ENCODE assay signal across 8 cellular contexts in genomic region chr2:231411871-231412615, GRCh38. TPM values are rescaled to one million over a fixed set of nuclear protein-coding genes. Genes with fewer than 3 reads are reported as not detected.
DNase-seq lines count a peak whose midpoint lies in the region; ATAC-seq and TF ChIP-seq lines count a peak whose summit lies in the region.

No MANE protein-coding gene starts in this region.

- H3K27ac ChIP-seq in AG04450 (ENCODE audit: low read depth, low read length) = no peak overlapping the region

- H3K9me3 Mint-ChIP-seq in activated CD4-positive, alpha-beta T cell treated with anti-CD3 and anti-CD28 coated beads for 36 hours (ENCODE audit: low read depth) = peaks cover 6% of the 10 kb centered on the region

- peak overlapping the region; percentile 73 for H3K4me3 ChIP-seq in AG04450 (ENCODE audit: low read depth, low read length)
- H3K4me3 ChIP-seq in lower leg skin (ENCODE audit: low read depth, poor library complexity, severe bottlenecking) = peak overlapping the region; percentile 28

- H3K4me1 Mint-ChIP-seq in activated CD4-positive, alpha-beta T cell treated with anti-CD3 and anti-CD28 coated beads for 36 hours = peaks cover 6% of the 10 kb centered on the region

- no peaks in the 10 kb centered on the region for H3K27me3 ChIP-seq in AG04450 (ENCODE audit: control insufficient read depth, insufficient read depth, low read length)

- H3K27me3 Mint-ChIP-seq in activated CD4-positive, alpha-beta T cell treated with anti-CD3 and anti-CD28 coated beads for 36 hours = peaks cover 30% of the 10 kb centered on the region

- intact Hi-C loops in activated CD4-positive, alpha-beta T cell treated with anti-CD3 and anti-CD28 coated beads for 36 hours (cut with DNase I, micrococcal nuclease) = loop anchor here (1.0 to 10.0 kb wide), 5 partner anchors 115 to 567 kb away; no protein-coding TSS in a partner anchor
- intact Hi-C loops in lower leg skin (cut with DNase I; ENCODE audit: low total_unique reads) = no loop called here

- CTCF ChIA-PET in AG04450 (lab: Charles Lee) = interaction anchor here (0.6 to 10.2 kb wide), 56 partner anchors 9 to 547 kb away, joined by 3 to 173 read pairs (median 4); partner anchors contain the start of gene ITM2C
- CTCF ChIA-PET in activated CD4-positive, alpha-beta T cell treated with anti-CD3 and anti-CD28 coated beads for 36 hours (lab: Charles Lee) = interaction anchor here (0.8 to 3.5 kb wide), 16 partner anchors 11 to 308 kb away, joined by 3 to 19 read pairs (median 4); no protein-coding TSS in a partner anchor

- TF ChIP-seq CTCF in AG04450 (IDR thresholded peaks at IDR 0.05; ENCODE audit: low read depth, low read length) (peak; percentile 92), lower leg skin (IDR thresholded peaks at IDR 0.05) (no peak)

- POLR2A ChIA-PET in AG04450 (lab: Yijun Ruan, JAX) = interaction anchor here (0.5 to 1.9 kb wide), 10 partner anchors 24 to 439 kb away, joined by 3 to 10 read pairs (median 3); partner anchors contain the start of genes NCL and PSMD1
- POLR2A ChIA-PET in activated CD4-positive, alpha-beta T cell treated with anti-CD3 and anti-CD28 coated beads for 36 hours (lab: Charles Lee) = no interaction called here

- H3K36me3 Mint-ChIP-seq in activated CD4-positive, alpha-beta T cell treated with anti-CD3 and anti-CD28 coated beads for 36 hours (ENCODE audit: low read depth) = peaks cover 5% of the 10 kb centered on the region

- WGBS in lower leg skin, 2 donors = 2 to 4% methylated on average over 23 to 28 of the region's 65 CpGs

- peak overlapping the region; percentile 25 for H3K4me3 Mint-ChIP-seq in activated CD4-positive, alpha-beta T cell treated with anti-CD3 and anti-CD28 coated beads for 36 hours

- no peak for TF ChIP-seq POLR2A in lower leg skin (IDR thresholded peaks at IDR 0.05)

- ATAC-seq in GM18508 (IDR thresholded peaks at IDR 0.05; ENCODE audit: insufficient read depth, unreplicated experiment) = peak; percentile 82
- peak; percentile 97 for ATAC-seq in HG02973 (IDR thresholded peaks at IDR 0.05; ENCODE audit: unreplicated experiment)
- ATAC-seq in activated CD4-positive, alpha-beta T cell treated with anti-CD3 and anti-CD28 coated beads for 36 hours = peak; percentile 99

- peak; percentile 50 for DNase-seq in AG04450 (ENCODE audit: low read depth, low spot score)
- DNase-seq in NCI-H2171 (lab: John Stamatoyannopoulos, UW) = peak; percentile 43
- peak; percentile 86 for DNase-seq in activated CD4-positive, alpha-beta T cell treated with anti-CD3 and anti-CD28 coated beads for 36 hours
- peak; percentile 35 to 79 for DNase-seq in dermis microvascular lymphatic vessel endothelial cell (ENCODE audit: low read depth in 2 of 2)
- peak; percentile 74 to 95 for DNase-seq in lower leg skin (ENCODE audit: low spot score in 2 of 2)
- peak in 2 of 3 donors; percentile 33 to 57 for DNase-seq in stimulated activated CD4-positive, alpha-beta T cell treated with anti-CD3 and anti-CD28 coated beads, TNF-alpha, amount 100 ng/mL, for 1 hour (ENCODE audit: low read depth in 3 of 3, low spot score in 1 of 3)

- H3K9me3 ChIP-seq in AG04450 (ENCODE audit: control insufficient read depth, insufficient read depth, low read length) = peaks cover 11% of the 10 kb centered on the region

- no peak overlapping the region for H3K27ac Mint-ChIP-seq in activated CD4-positive, alpha-beta T cell treated with anti-CD3 and anti-CD28 coated beads for 36 hours

RNA-seq across cellular contexts. Expression of gene B3GNT7, which starts 16.5 kb away (rescaled TPM):
- 0.02 and 0.06 TPM in 2 replicates for polyA plus RNA-seq in AG04450 (2011; rRNA removed)
- polyA minus RNA-seq in AG04450 (2011; rRNA and poly(A)+ RNA removed) = 0.09 and 0.13 TPM in 2 replicates
- total RNA-seq in activated CD4-positive, alpha-beta T cell treated with anti-CD3 and anti-CD28 coated beads for 36 hours = not detected
- total RNA-seq in dermis microvascular lymphatic vessel endothelial cell = 7.2 and 19.1 TPM in 2 replicates
- total RNA-seq in lower leg skin = 1 to 10 TPM; 1.2 to 2.6 (median 1.8) TPM

RNA-seq across cellular contexts. Expression of gene NCL, which starts 52.2 kb away (rescaled TPM):
- polyA plus RNA-seq in AG04450 (2011; rRNA removed) = 165 and 225 TPM in 2 replicates
- polyA minus RNA-seq in AG04450 (2011; rRNA and poly(A)+ RNA removed) = 100 and 125 TPM in 2 replicates
- 1,000 to 10,000 TPM; 1,311 to 1,332 TPM for total RNA-seq in activated CD4-positive, alpha-beta T cell treated with anti-CD3 and anti-CD28 coated beads for 36 hours
- 107 and 139 TPM in 2 replicates for total RNA-seq in dermis microvascular lymphatic vessel endothelial cell
- total RNA-seq in lower leg skin = 100 to 1,000 TPM in 3 of 4 donors, 10 to 100 TPM in 1; 82.4 to 145 (median 115) TPM
